Comparison of ENCODE assay signal across 10 cellular contexts in the genomic region with DNA sequence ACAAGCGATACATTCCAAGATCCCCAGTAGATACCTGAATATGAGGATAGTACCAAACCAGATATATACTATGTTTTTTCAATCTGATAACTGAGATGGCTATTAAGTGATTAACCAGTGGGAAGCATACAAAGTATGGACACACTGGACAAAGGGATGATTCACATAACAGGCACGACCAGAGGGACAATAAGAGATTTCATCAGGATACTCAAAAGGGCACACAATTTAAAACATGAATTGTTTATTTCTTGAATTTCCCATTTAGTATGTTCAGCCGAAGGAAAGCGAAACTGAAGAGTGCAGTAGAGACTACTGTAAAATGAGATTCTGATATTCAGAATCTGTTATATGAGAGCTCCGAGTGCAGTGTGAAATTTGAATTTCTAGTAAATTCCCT. TPM values are rescaled to one million over a fixed set of nuclear protein-coding genes. Genes with fewer than 3 reads are reported as not detected.
DNase-seq lines count a peak whose midpoint lies in the region; ATAC-seq, FAIRE-seq and TF ChIP-seq lines count a peak whose summit lies in the region.
"Had no signal": no experiment of that assay in that cellular context is flagged by ENCODE, and none has a peak within 500 bp of the region (broad histone marks: within the 10 kb centered on the region; RNA-seq: fewer than 3 reads in every experiment).

No MANE protein-coding gene starts in this region.

- WGBS in A549 (ENCODE audit: missing lambda C conversion rate) = 74% methylated on average over 5 of the region's 5 CpGs
- no CpG with 5 or more reads among the region's 5 CpGs for WGBS in neuronal stem cell (ENCODE audit: extremely low coverage in 2 of 2, insufficient read length in 2 of 2, insufficient replicate concordance in 1 of 2), 2 donors

- no peak for TF ChIP-seq POLR2A in A549 (IDR thresholded peaks at IDR 0.05; ENCODE audit: low read length)

- H3K4me3 ChIP-seq in A549 (no peak overlapping the region), PC-9 (no peak overlapping the region), neuronal stem cell (ENCODE audit: low read length in 2 of 2) (no peak overlapping the region)

- FAIRE-seq in A549 (lab: Jason Lieb, UNC) (no peak), GM19239 (lab: Jason Lieb, UNC) (peak; percentile 35)

- no peak overlapping the region for H3K9ac ChIP-seq in neuronal stem cell (ENCODE audit: low read depth, low read length, poor library complexity)

- no peak for TF ChIP-seq RAD21 in A549 (conservative IDR thresholded peaks at IDR 0.05 in 1 of 2, IDR thresholded peaks at IDR 0.05 in 1 of 2)

- H3K36me3 ChIP-seq in PC-9 (ENCODE audit: low read depth) (peaks cover 27% of the 10 kb centered on the region), neuronal stem cell (replicated peaks in 1 of 2; ENCODE audit: control insufficient read depth in 2 of 2, insufficient read depth in 2 of 2, low read length in 2 of 2) (peaks cover 3 to 19% of the 10 kb centered on the region in 2 donors)

- H2BK12ac ChIP-seq in neuronal stem cell (ENCODE audit: low read length) = no peak overlapping the region

- no peak overlapping the region for H4K8ac ChIP-seq in neuronal stem cell (ENCODE audit: low read depth, low read length)

- CTCF ChIA-PET in A549 (lab: Yijun Ruan, JAX) (no interaction called here), PC-9 (lab: Charles Lee) (no interaction called here)

- H3K18ac ChIP-seq in neuronal stem cell (ENCODE audit: low read length) = no peak overlapping the region

- peaks cover 100% of the 10 kb centered on the region for H3K79me2 ChIP-seq in PC-9 (ENCODE audit: low read depth)

- H2AFZ ChIP-seq in PC-9 = no peak overlapping the region
- H2AFZ ChIP-seq in neuronal stem cell (ENCODE audit: low read length) = no peak overlapping the region

- ATAC-seq in A549 = peak in 1 of 2 experiments; percentile 46; a peak in 4 of 6 replicates
- ATAC-seq in HG03439 (IDR thresholded peaks at IDR 0.05; ENCODE audit: unreplicated experiment) = no peak

- peaks cover 2% of the 10 kb centered on the region for H3K79me1 ChIP-seq in neuronal stem cell (ENCODE audit: low read depth, low read length)

- H3K9me3 ChIP-seq in A549 = no peaks in the 10 kb centered on the region
- H3K9me3 ChIP-seq in PC-9 (ENCODE audit: insufficient read depth, low read depth) = no peaks in the 10 kb centered on the region
- H3K9me3 ChIP-seq in neuronal stem cell (replicated peaks in 1 of 2; ENCODE audit: control insufficient read depth in 2 of 2, insufficient read depth in 1 of 2, low read depth in 1 of 2, low read length in 2 of 2) = no peaks in the 10 kb centered on the region

- BruUV-seq in PC-9 (replicated peaks; lab: Mats Ljungman, UMichigan) = no TSS peak

- no peak overlapping the region for H3K14ac ChIP-seq in neuronal stem cell (ENCODE audit: low read length)

- no peak overlapping the region for H2BK120ac ChIP-seq in neuronal stem cell (ENCODE audit: low read depth, low read length)

- peak overlapping the region; percentile 7; the same call in 1 of the 3 replicates for H3K4me2 ChIP-seq in A549
- H3K4me2 ChIP-seq in PC-9 = no peak overlapping the region
- H3K4me2 ChIP-seq in neuronal stem cell (ENCODE audit: insufficient read depth, low read length, poor library complexity, severe bottlenecking) = no peak overlapping the region

- H3K23ac ChIP-seq in neuronal stem cell (ENCODE audit: low read depth, low read length, poor library complexity) = no peak overlapping the region

- TF ChIP-seq CTCF in A549 (IDR thresholded peaks at IDR 0.05) (no peak), PC-9 (conservative IDR thresholded peaks at IDR 0.05) (no peak)

- H3K27me3 ChIP-seq in PC-9 (ENCODE audit: insufficient read depth, low read depth) = no peaks in the 10 kb centered on the region
- peaks cover 0 to 1% (median 0%) of the 10 kb centered on the region in 3 experiments for H3K27me3 ChIP-seq in neuronal stem cell (ENCODE audit: control insufficient read depth in 3 of 3, insufficient read depth in 3 of 3, low read depth in 1 of 3, low read length in 3 of 3)

- no peak overlapping the region for H4K91ac ChIP-seq in neuronal stem cell (ENCODE audit: low read depth, low read length, poor library complexity)

- H3K4me1 ChIP-seq in A549 = peaks cover 47% of the 10 kb centered on the region
- peaks cover 9% of the 10 kb centered on the region; the same call in 1 of the 2 replicates for H3K4me1 ChIP-seq in PC-9 (replicated peaks; ENCODE audit: insufficient read depth)
- no peaks in the 10 kb centered on the region for H3K4me1 ChIP-seq in neuronal stem cell (ENCODE audit: control insufficient read depth in 2 of 2, insufficient read depth in 1 of 2, low read depth in 1 of 2, low read length in 2 of 2)

- no peak for DNase-seq in A549 (ENCODE audit: low read depth in 1 of 2, low spot score in 1 of 2)
- no peak for DNase-seq in GM19239 (ENCODE audit: insufficient read length, low spot score)
- DNase-seq in PC-9 = no peak
- DNase-seq in fibroblast of gingiva (ENCODE audit: low read depth) = peak; percentile 72
- DNase-seq in NCI-H748 (lab: John Stamatoyannopoulos, UW; ENCODE audit: unreplicated experiment) = no peak
- DNase-seq in neuronal stem cell (ENCODE audit: low spot score) = no peak
- DNase-seq in posterior vena cava (ENCODE audit: low spot score) = no peak
- DNase-seq: activated naive CD4-positive, alpha-beta T cell treated with anti-CD3 and anti-CD28 coated beads for 36 hours; NCI-H1092 treated with DMSO at 0.1 percent for 48 hours had no signal

- intact Hi-C loops in PC-9 (cut with micrococcal nuclease; ENCODE audit: unreplicated experiment) = no loop called here
- intact Hi-C loops in posterior vena cava (cut with DNase I) = no loop called here

- TF ChIP-seq EP300 in A549 (IDR thresholded peaks at IDR 0.05) = no peak

- no peak overlapping the region for H2BK5ac ChIP-seq in neuronal stem cell (ENCODE audit: low read length)

- H4K20me1 ChIP-seq in PC-9 (ENCODE audit: insufficient read depth) = peaks cover 100% of the 10 kb centered on the region

- peaks cover 19% of the 10 kb centered on the region; the same call in 1 of the 2 replicates for H3F3A ChIP-seq in PC-9 (ENCODE audit: insufficient read depth, low read depth)

- POLR2A ChIA-PET in A549 (lab: Yijun Ruan, JAX) = no interaction called here
- POLR2A ChIA-PET in PC-9 (lab: Charles Lee; ENCODE audit: unreplicated experiment) = no interaction called here

- no peak overlapping the region for H2AK5ac ChIP-seq in neuronal stem cell (ENCODE audit: low read depth, low read length)

- no peaks in the 10 kb centered on the region for H3K9me2 ChIP-seq in PC-9 (ENCODE audit: insufficient read depth)

- 0 out of 6 replicates have a peak overlapping the region, but pooled peaks of 1 of the 2 experiments have one; percentile 37 for H3K27ac ChIP-seq in A549
- H3K27ac ChIP-seq in PC-9 = peak overlapping the region; percentile 9; the same call in 1 of the 2 replicates
- no peak overlapping the region for H3K27ac ChIP-seq in neuronal stem cell (replicated peaks; ENCODE audit: low read length)

- no peak overlapping the region for H3K4ac ChIP-seq in neuronal stem cell (ENCODE audit: low read length)

- no peak overlapping the region for H2BK15ac ChIP-seq in neuronal stem cell (ENCODE audit: low read length)

TF ChIP-seq in A549, 52 proteins besides CTCF, POLR2A, EP300 and RAD21 (continues in another document):
- TF ChIP-seq TP53 (CRISPR knock-in tag; IDR thresholded peaks at IDR 0.05) (no peak), EHF (CRISPR knock-in tag; IDR thresholded peaks at IDR 0.05) (no peak), PHF8 (IDR thresholded peaks at IDR 0.05; ENCODE audit: borderline replicate concordance, low read depth) (no peak), KDM1A (IDR thresholded peaks at IDR 0.05; ENCODE audit: low read depth) (no peak), SMC3 (IDR thresholded peaks at IDR 0.05) (no peak), ZC3H11A (IDR thresholded peaks at IDR 0.05) (no peak), CHD4 (IDR thresholded peaks at IDR 0.05; ENCODE audit: borderline replicate concordance) (no peak)
- TF ChIP-seq, protein P1, sequence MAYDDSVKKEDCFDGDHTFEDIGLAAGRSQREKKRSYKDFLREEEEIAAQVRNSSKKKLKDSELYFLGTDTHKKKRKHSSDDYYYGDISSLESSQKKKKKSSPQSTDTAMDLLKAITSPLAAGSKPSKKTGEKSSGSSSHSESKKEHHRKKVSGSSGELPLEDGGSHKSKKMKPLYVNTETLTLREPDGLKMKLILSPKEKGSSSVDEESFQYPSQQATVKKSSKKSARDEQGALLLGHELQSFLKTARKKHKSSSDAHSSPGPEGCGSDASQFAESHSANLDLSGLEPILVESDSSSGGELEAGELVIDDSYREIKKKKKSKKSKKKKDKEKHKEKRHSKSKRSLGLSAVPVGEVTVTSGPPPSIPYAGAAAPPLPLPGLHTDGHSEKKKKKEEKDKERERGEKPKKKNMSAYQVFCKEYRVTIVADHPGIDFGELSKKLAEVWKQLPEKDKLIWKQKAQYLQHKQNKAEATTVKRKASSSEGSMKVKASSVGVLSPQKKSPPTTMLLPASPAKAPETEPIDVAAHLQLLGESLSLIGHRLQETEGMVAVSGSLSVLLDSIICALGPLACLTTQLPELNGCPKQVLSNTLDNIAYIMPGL (CRISPR knock-in tag; IDR thresholded peaks at IDR 0.05; ENCODE audit: borderline replicate concordance) = no peak
- TF ChIP-seq, protein P2, sequence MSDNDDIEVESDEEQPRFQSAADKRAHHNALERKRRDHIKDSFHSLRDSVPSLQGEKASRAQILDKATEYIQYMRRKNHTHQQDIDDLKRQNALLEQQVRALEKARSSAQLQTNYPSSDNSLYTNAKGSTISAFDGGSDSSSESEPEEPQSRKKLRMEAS (IDR thresholded peaks at IDR 0.05) = no peak

RNA-seq across cellular contexts. Expression of a gene that starts 10.6 kb away (rescaled TPM):
- polyA plus RNA-seq in A549 (2011; rRNA removed) (30.0 and 32.2 TPM in 2 replicates), A549 (2017; fragmentation: RNase III; extraction: RNeasy Plus Mini Kit Qiagen cat#74134 plus additional on column Dnase treatment) (20.7 to 25.6 TPM (median 22.7 TPM) in 3 replicates)
- 6.2 and 6.6 TPM in 2 replicates for polyA plus RNA-seq in A549 (2012; cell fraction: cytosol; rRNA removed)
- 6.3 and 12.0 TPM in 2 replicates for polyA plus RNA-seq in A549 (2012; cell fraction: nucleus; rRNA removed)
- 17.6 and 23.3 TPM in 2 replicates for polyA minus RNA-seq in A549 (2011; rRNA and poly(A)+ RNA removed)
- total RNA-seq in PC-9 (2021) (48.4 and 49.8 TPM in 2 replicates), posterior vena cava (10 to 100 TPM; 39.0 to 42.3 TPM)
- 27.6 TPM for polyA plus RNA-seq in neuronal stem cell (2013, experiment 1 of 2)
- 28.6 TPM for polyA plus RNA-seq in neuronal stem cell (2013, experiment 2 of 2)
